ENCODE assay signal across 1 cellular context in genomic region chr9:37381094-37381741, GRCh38.
TF ChIP-seq lines count a peak whose summit lies in the region.

No MANE protein-coding gene starts in this region.

TF ChIP-seq in HepG2, 621 proteins besides CTCF, POLR2A, EP300 and RAD21 (continued from another document and continues in another):
- TF ChIP-seq ARID5B (CRISPR knock-in tag; IDR thresholded peaks at IDR 0.05) (peak; percentile 79), HMG20B (CRISPR knock-in tag; conservative IDR thresholded peaks at IDR 0.05) (no peak), BRF2 (CRISPR knock-in tag; IDR thresholded peaks at IDR 0.05) (no peak), ZNF142 (CRISPR knock-in tag; IDR thresholded peaks at IDR 0.05) (no peak), ZNF552 (CRISPR knock-in tag; IDR thresholded peaks at IDR 0.05; ENCODE audit: borderline replicate concordance) (0 out of 2 replicates have a peak, but pooled peaks have one; percentile 35), ZNF275 (CRISPR knock-in tag; IDR thresholded peaks at IDR 0.05; ENCODE audit: borderline replicate concordance) (no peak), DPF2 (CRISPR knock-in tag; IDR thresholded peaks at IDR 0.05; ENCODE audit: borderline replicate concordance, low read depth) (0 out of 2 replicates have a peak, but pooled peaks have one; percentile 32), SMC3 (IDR thresholded peaks at IDR 0.05; ENCODE audit: low read length) (no peak), SP1 (IDR thresholded peaks at IDR 0.05) (no peak), SP1 (CRISPR knock-in tag; IDR thresholded peaks at IDR 0.05) (no peak), ZNF121 (CRISPR knock-in tag; IDR thresholded peaks at IDR 0.05) (0 out of 2 replicates have a peak, but pooled peaks have one; percentile 27), E2F2 (CRISPR knock-in tag; IDR thresholded peaks at IDR 0.05; ENCODE audit: borderline replicate concordance) (no peak), DMAP1 (CRISPR knock-in tag; IDR thresholded peaks at IDR 0.05) (peak; percentile 46; the same call in 1 of the 2 replicates), ZNF3 (CRISPR knock-in tag; IDR thresholded peaks at IDR 0.05) (no peak), IRF1 (CRISPR knock-in tag; IDR thresholded peaks at IDR 0.05; ENCODE audit: low read depth) (no peak), ZUFSP (CRISPR knock-in tag; IDR thresholded peaks at IDR 0.05; ENCODE audit: borderline replicate concordance) (no peak), ZNF841 (CRISPR knock-in tag; IDR thresholded peaks at IDR 0.05; ENCODE audit: borderline replicate concordance) (no peak), CSRNP1 (CRISPR knock-in tag; IDR thresholded peaks at IDR 0.05) (no peak), TCF12 (IDR thresholded peaks at IDR 0.05) (no peak), TCF12 (CRISPR knock-in tag; IDR thresholded peaks at IDR 0.05) (no peak), ZNF367 (CRISPR knock-in tag; IDR thresholded peaks at IDR 0.05; ENCODE audit: borderline replicate concordance) (no peak), ZNF607 (CRISPR knock-in tag; IDR thresholded peaks at IDR 0.05; ENCODE audit: borderline replicate concordance) (peak; percentile 76), WIZ (CRISPR knock-in tag; IDR thresholded peaks at IDR 0.05) (peak; percentile 81; the same call in 1 of the 2 replicates), SNAI1 (CRISPR knock-in tag; IDR thresholded peaks at IDR 0.05; ENCODE audit: borderline replicate concordance) (no peak), ZNF576 (CRISPR knock-in tag; IDR thresholded peaks at IDR 0.05) (no peak), ZNF574 (CRISPR knock-in tag; IDR thresholded peaks at IDR 0.05) (peak; percentile 32; the same call in 1 of the 2 replicates)
